ENCODE assay signal across 9 cellular contexts in the genomic region with DNA sequence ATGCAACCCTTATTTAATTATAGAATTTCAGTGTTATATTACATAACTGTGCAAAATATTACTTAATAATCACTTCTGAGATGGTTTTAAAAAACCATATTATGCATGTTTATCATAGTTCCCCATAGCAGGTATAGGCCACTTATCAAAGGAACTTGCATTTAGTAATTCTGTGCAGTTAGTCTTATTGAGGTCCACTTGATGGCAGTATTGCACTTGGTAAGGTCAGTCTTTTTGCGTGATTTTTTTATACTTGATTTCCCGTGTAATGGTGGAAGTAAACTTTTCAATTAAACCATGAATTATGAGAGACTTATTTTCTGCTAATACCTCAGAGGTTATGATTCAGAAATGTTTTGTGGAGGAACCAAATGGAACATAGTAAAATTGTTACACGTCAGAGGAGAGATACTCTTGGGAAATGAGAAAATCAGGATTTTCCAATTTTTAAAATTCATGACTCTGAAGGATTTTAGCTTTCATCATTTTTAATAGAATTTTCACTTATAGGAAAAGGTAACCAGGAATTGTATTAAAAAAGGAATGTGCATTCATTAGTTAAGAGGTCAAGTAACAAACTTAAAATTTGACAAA.
DNase-seq lines count a peak whose midpoint lies in the region; ATAC-seq and TF ChIP-seq lines count a peak whose summit lies in the region.
"Had no signal": no experiment of that assay in that cellular context is flagged by ENCODE, and none has a peak within 500 bp of the region (broad histone marks: within the 10 kb centered on the region; RNA-seq: fewer than 3 reads in every experiment).

No MANE protein-coding gene starts in this region.

- no peak overlapping the region for H3K4me3 ChIP-seq in Jurkat, Clone E6-1 (ENCODE audit: low read length)
- H3K4me3 ChIP-seq: BLaER1 had no signal

- H3K27ac ChIP-seq in foreskin keratinocyte, result no peak overlapping the region
- H3K27ac ChIP-seq: BLaER1 had no signal

- H3K4me1 ChIP-seq in foreskin keratinocyte, result no peaks in the 10 kb centered on the region
- H3K4me1 ChIP-seq: BLaER1 had no signal

- TF ChIP-seq CTCF in foreskin keratinocyte (conservative IDR thresholded peaks at IDR 0.05), result peak; percentile 82

- peak in 2 of 3 experiments; percentile 49 to 82 for DNase-seq in NCI-H1417 (lab: John Stamatoyannopoulos, UW)
- DNase-seq in NCI-H1417 treated with DMSO at 0.1 percent for 48 hours (lab: John Stamatoyannopoulos, UW), result no peak
- peak; percentile 6 for DNase-seq in Jurkat, Clone E6-1 (ENCODE audit: low read depth, low spot score)
- peak; percentile 59 for DNase-seq in SIG-M5 treated with dmso at 0.1 percent for 504 hours (lab: John Stamatoyannopoulos, UW; ENCODE audit: unreplicated experiment)
- DNase-seq in foreskin keratinocyte, result peak; percentile 12 to 52
- peak; percentile 65 for DNase-seq in superior temporal gyrus (ENCODE audit: extremely low spot score)
- DNase-seq in NCI-H146 (lab: John Stamatoyannopoulos, UW), result no peak
- DNase-seq in nucleus accumbens (lab: John Stamatoyannopoulos, UW), result no peak

- no peaks in the 10 kb centered on the region for H3K27me3 ChIP-seq in foreskin keratinocyte
- H3K27me3 ChIP-seq: BLaER1 had no signal

- ATAC-seq in foreskin keratinocyte, result peak; percentile 68

Comparison
In these comparisons a context has a peak if more than half of its experiments do, and no peak if none do; other contexts are left out.
1. DNase-seq: peak in NCI-H1417 (2 of 3), Jurkat, Clone E6-1 (single experiment), SIG-M5 treated with dmso at 0.1 percent for 504 hours (single experiment), foreskin keratinocyte (2 of 2) and superior temporal gyrus (single experiment); none in NCI-H1417 treated with DMSO at 0.1 percent for 48 hours (single experiment), NCI-H146 (single experiment) and nucleus accumbens (0 of 56).